In the genomic region with DNA sequence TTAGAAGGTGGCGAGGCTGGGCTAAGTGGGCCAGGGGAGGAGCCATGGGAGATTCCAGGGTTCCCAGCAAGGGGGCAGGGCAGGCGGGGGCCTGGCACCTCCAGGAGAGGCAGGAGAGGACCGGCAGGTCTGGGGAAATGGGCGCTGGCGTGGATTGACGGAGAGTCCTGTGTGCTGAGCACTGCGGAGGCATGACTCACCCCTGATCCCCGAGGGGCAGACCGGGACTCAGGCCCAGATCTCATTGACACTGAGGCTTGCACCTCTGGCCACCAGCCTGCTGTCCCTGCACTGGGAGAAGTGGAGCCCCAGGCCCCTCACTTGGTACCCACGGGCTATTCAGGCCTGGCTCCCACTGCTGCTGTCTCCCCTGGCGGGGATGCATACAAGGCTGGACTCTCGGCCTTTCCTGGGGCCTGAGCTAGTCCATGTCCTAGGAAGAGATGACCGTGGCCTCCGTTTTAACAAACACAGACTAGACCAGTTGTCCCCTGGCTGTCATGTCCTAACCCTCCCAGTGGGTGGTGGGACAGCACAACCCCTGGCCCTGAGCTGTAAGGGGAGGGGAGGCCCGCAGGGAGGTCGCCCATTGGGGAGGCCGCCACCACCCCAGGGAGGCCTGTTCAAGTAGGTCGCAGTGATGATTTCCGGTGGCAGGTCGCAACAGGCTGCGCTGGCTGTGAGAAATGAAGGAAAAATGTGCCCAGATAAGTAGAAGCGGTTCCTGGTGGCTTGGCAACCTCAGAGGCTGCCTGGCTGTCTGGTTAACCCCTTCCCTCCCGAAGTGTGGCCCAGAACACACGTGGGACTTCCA, we compare ENCODE assay signal across 11 cellular contexts. TPM values are rescaled to one million over a fixed set of nuclear protein-coding genes. Genes with fewer than 3 reads are reported as not detected.
A peak's percentile ranks its signal among the peaks of the same experiment; 100 is the strongest.
DNase-seq lines count a peak whose midpoint lies in the region; ATAC-seq and TF ChIP-seq lines count a peak whose summit lies in the region.
"Had no signal": no experiment of that assay in that cellular context is flagged by ENCODE, and none has a peak within 500 bp of the region (broad histone marks: within the 10 kb centered on the region; RNA-seq: fewer than 3 reads in every experiment).

No MANE protein-coding gene starts in this region.

- DNase-seq in DMS79 treated with DMSO at 0.1 percent for 48 hours (lab: John Stamatoyannopoulos, UW) (peak; percentile 58), PC-9 (peak; percentile 89 to 93), fibroblast of peridontal ligament (ENCODE audit: extremely low read depth) (peak; percentile 72), posterior vena cava (ENCODE audit: low spot score) (peak; percentile 93), OCI-M1 (lab: John Stamatoyannopoulos, UW) (no peak)
- DNase-seq: activated naive CD8-positive, alpha-beta T cell treated with anti-CD3 and anti-CD28 coated beads, Interleukin-2, amount 10 ng/mL, durations not matched to agents 7 days and 5 days had no signal

- no peaks in the 10 kb centered on the region for H3K9me3 ChIP-seq in PC-9 (ENCODE audit: insufficient read depth, low read depth)

- POLR2A ChIA-PET in PC-9 (lab: Charles Lee; ENCODE audit: unreplicated experiment) = interaction anchor here (0.7 kb wide), 1 partner anchor 558 kb away, joined by 4 read pairs; no protein-coding TSS in a partner anchor

- 0 out of 2 replicates have a peak, but pooled peaks cover 4% of the 10 kb centered on the region for H3K79me2 ChIP-seq in PC-9 (ENCODE audit: low read depth)

- peak overlapping the region; percentile 93 for H3K27ac ChIP-seq in PC-9
- H3K27ac ChIP-seq: VCaP had no signal

- peak overlapping the region; percentile 27; the same call in 1 of the 2 replicates for H3K4me3 ChIP-seq in PC-9
- H3K4me3 ChIP-seq: GM23338 had no signal

- H3F3A ChIP-seq in PC-9 (ENCODE audit: insufficient read depth, low read depth) = peaks cover 35% of the 10 kb centered on the region

- TSS peak; percentile 44 for BruUV-seq in PC-9 (replicated peaks; lab: Mats Ljungman, UMichigan)

- ATAC-seq in HG03196 (IDR thresholded peaks at IDR 0.05; ENCODE audit: unreplicated experiment) (no peak), HG03565 (IDR thresholded peaks at IDR 0.05; ENCODE audit: unreplicated experiment) (no peak), HG02981 (IDR thresholded peaks at IDR 0.05; ENCODE audit: unreplicated experiment) (no peak)

- peak; percentile 37; the same call in 1 of the 2 replicates for TF ChIP-seq CTCF in PC-9 (conservative IDR thresholded peaks at IDR 0.05)

- no peaks in the 10 kb centered on the region for H3K27me3 ChIP-seq in PC-9 (ENCODE audit: insufficient read depth, low read depth)

- H3K4me1 ChIP-seq in PC-9 (replicated peaks; ENCODE audit: insufficient read depth) = peaks cover 56% of the 10 kb centered on the region

- H4K20me1 ChIP-seq in PC-9 (ENCODE audit: insufficient read depth) = no peaks in the 10 kb centered on the region

- CTCF ChIA-PET in PC-9 (lab: Charles Lee) = interaction anchor here (0.6 kb wide), 1 partner anchor 59 kb away, joined by 7 read pairs; no protein-coding TSS in a partner anchor

- H3K36me3 ChIP-seq in PC-9 (ENCODE audit: low read depth) = no peaks in the 10 kb centered on the region

- intact Hi-C loops in PC-9 (cut with micrococcal nuclease; ENCODE audit: unreplicated experiment) = loop anchor here (1.0 to 2.0 kb wide), 5 partner anchors 20 to 90 kb away; no protein-coding TSS in a partner anchor
- intact Hi-C loops in posterior vena cava (cut with DNase I) = no loop called here

- H2AFZ ChIP-seq in PC-9 = no peak overlapping the region

- no peaks in the 10 kb centered on the region for H3K9me2 ChIP-seq in PC-9 (ENCODE audit: insufficient read depth)

- peak overlapping the region; percentile 66 for H3K4me2 ChIP-seq in PC-9

RNA-seq across cellular contexts. Expression of a gene that starts 39.7 kb away (rescaled TPM):
- 30.1 and 39.3 TPM in 2 replicates for total RNA-seq in PC-9 (2021)
- 1 to 10 TPM in 1 of 2 donors, under 1 TPM in 1; 0.69 to 1.0 TPM for total RNA-seq in posterior vena cava

Comparison
In these comparisons a context has a peak if more than half of its experiments do, and no peak if none do; other contexts are left out.
1. RNA of a gene that starts 39.7 kb away (total RNA-seq): 30.1 to 39.3 TPM in PC-9; 0.69 to 1.0 TPM in posterior vena cava; every median in the first group is over 10 times any median in the second.